9 cellular contexts compared by ENCODE assay signal in genomic region chr16:85395207-85395912, GRCh38.
DNase-seq lines count a peak whose midpoint lies in the region; ATAC-seq and TF ChIP-seq lines count a peak whose summit lies in the region.
"Had no signal": no experiment of that assay in that cellular context is flagged by ENCODE, and none has a peak within 500 bp of the region (broad histone marks: within the 10 kb centered on the region; RNA-seq: fewer than 3 reads in every experiment).

No MANE protein-coding gene starts in this region.

- H3K9ac ChIP-seq in OCI-LY3 (ENCODE audit: low read length): no peak overlapping the region

- peaks cover 7 to 8% of the 10 kb centered on the region in 2 donors for H3K27me3 Mint-ChIP-seq in natural killer cell treated with Interleukin-12 subunit alpha and Interleukin-12 subunit beta and Interleukin-15 and Interleukin-18, amount 100 ng/mL, for 72 hours

- no peaks in the 10 kb centered on the region for H4K20me1 ChIP-seq in OCI-LY3 (ENCODE audit: insufficient read depth, low read length)

- H3K27me3 ChIP-seq in OCI-LY3 (ENCODE audit: low read depth, low read length) (peaks cover 32% of the 10 kb centered on the region), esophagus (ENCODE audit: control insufficient read depth in 1 of 2, insufficient read depth in 2 of 2, low read length in 2 of 2) (no peaks in the 10 kb centered on the region)

- ATAC-seq in HG02678 (IDR thresholded peaks at IDR 0.05; ENCODE audit: unreplicated experiment) (peak; percentile 44), HG02938 (IDR thresholded peaks at IDR 0.05; ENCODE audit: unreplicated experiment) (no peak), HG03571 (IDR thresholded peaks at IDR 0.05; ENCODE audit: unreplicated experiment) (no peak), GM19452 (IDR thresholded peaks at IDR 0.05; ENCODE audit: unreplicated experiment) (no peak)
- no peak for ATAC-seq in natural killer cell treated with Interleukin-12 subunit alpha and Interleukin-12 subunit beta and Interleukin-15 and Interleukin-18, amount 100 ng/mL, for 72 hours

- no peaks in the 10 kb centered on the region for H3K9me3 ChIP-seq in OCI-LY3 (ENCODE audit: insufficient read depth, low read length)
- no peaks in the 10 kb centered on the region for H3K9me3 ChIP-seq in esophagus (ENCODE audit: control insufficient read depth in 2 of 2, insufficient read depth in 1 of 2, low read depth in 1 of 2, low read length in 1 of 2)

- 25 to 28% methylated on average over 23 to 25 of the region's 25 CpGs for WGBS in esophagus, 2 donors

- H3K27ac ChIP-seq in OCI-LY3 (ENCODE audit: low read length) (no peak overlapping the region), esophagus (ENCODE audit: low read depth in 2 of 2, low read length in 1 of 2) (peak overlapping the region; percentile 82 to 88)

- no peak overlapping the region for H3K27ac Mint-ChIP-seq in natural killer cell treated with Interleukin-12 subunit alpha and Interleukin-12 subunit beta and Interleukin-15 and Interleukin-18, amount 100 ng/mL, for 72 hours
- H3K27ac Mint-ChIP-seq: dendritic cell treated with granulocyte-macrophage colony-stimulating factor and Interleukin-4, amounts not matched to agents 40 ng/mL and 50 ng/mL, for 4 days had no signal

- H3K4me1 ChIP-seq in OCI-LY3 (ENCODE audit: low read length): peaks cover 35% of the 10 kb centered on the region
- peaks cover 16 to 31% of the 10 kb centered on the region in 2 donors for H3K4me1 ChIP-seq in esophagus (ENCODE audit: control insufficient read depth in 2 of 2, insufficient read depth in 2 of 2, low read length in 1 of 2)

- no peak for TF ChIP-seq CTCF in OCI-LY3 (IDR thresholded peaks at IDR 0.05; ENCODE audit: low read depth, low read length)

- no peaks in the 10 kb centered on the region for H3K36me3 Mint-ChIP-seq in natural killer cell treated with Interleukin-12 subunit alpha and Interleukin-12 subunit beta and Interleukin-15 and Interleukin-18, amount 100 ng/mL, for 72 hours

- H3K4me3 ChIP-seq in OCI-LY3 (ENCODE audit: low read length) (no peak overlapping the region), esophagus (ENCODE audit: low read depth in 1 of 2, low read length in 2 of 2) (no peak overlapping the region)

- no peaks in the 10 kb centered on the region for H3K4me1 Mint-ChIP-seq in natural killer cell treated with Interleukin-12 subunit alpha and Interleukin-12 subunit beta and Interleukin-15 and Interleukin-18, amount 100 ng/mL, for 72 hours (ENCODE audit: low read depth in 2 of 2)

- DNase-seq in CD1c-positive myeloid dendritic cell (ENCODE audit: extremely low spot score): peak; percentile 80
- peak; percentile 48 for DNase-seq in natural killer cell treated with Interleukin-12 subunit alpha and Interleukin-12 subunit beta and Interleukin-15 and Interleukin-18, amount 100 ng/mL, for 72 hours (ENCODE audit: low spot score)

- H3K36me3 ChIP-seq in OCI-LY3 (replicated peaks; ENCODE audit: low read depth, low read length) (no peaks in the 10 kb centered on the region), esophagus (ENCODE audit: control insufficient read depth in 2 of 2, insufficient read depth in 2 of 2, low read length in 1 of 2) (peaks cover 0 to 2% of the 10 kb centered on the region in 2 donors)

- no peaks in the 10 kb centered on the region for H3K79me2 ChIP-seq in OCI-LY3 (ENCODE audit: low read length)

- no peaks in the 10 kb centered on the region for H3K9me3 Mint-ChIP-seq in natural killer cell treated with Interleukin-12 subunit alpha and Interleukin-12 subunit beta and Interleukin-15 and Interleukin-18, amount 100 ng/mL, for 72 hours
- H3K9me3 Mint-ChIP-seq: dendritic cell treated with granulocyte-macrophage colony-stimulating factor and Interleukin-4, amounts not matched to agents 40 ng/mL and 50 ng/mL, for 4 days had no signal

- 0 out of 2 replicates have a peak overlapping the region, but pooled peaks have one; percentile 14 for H3K4me2 ChIP-seq in OCI-LY3 (ENCODE audit: low read length)

- H2AFZ ChIP-seq in OCI-LY3 (ENCODE audit: low read depth, low read length): no peak overlapping the region

- no peak overlapping the region for H3K4me3 Mint-ChIP-seq in natural killer cell treated with Interleukin-12 subunit alpha and Interleukin-12 subunit beta and Interleukin-15 and Interleukin-18, amount 100 ng/mL, for 72 hours
- H3K4me3 Mint-ChIP-seq: dendritic cell treated with granulocyte-macrophage colony-stimulating factor and Interleukin-4, amounts not matched to agents 40 ng/mL and 50 ng/mL, for 4 days had no signal
